1 cellular context compared by ENCODE assay signal in the genomic region with DNA sequence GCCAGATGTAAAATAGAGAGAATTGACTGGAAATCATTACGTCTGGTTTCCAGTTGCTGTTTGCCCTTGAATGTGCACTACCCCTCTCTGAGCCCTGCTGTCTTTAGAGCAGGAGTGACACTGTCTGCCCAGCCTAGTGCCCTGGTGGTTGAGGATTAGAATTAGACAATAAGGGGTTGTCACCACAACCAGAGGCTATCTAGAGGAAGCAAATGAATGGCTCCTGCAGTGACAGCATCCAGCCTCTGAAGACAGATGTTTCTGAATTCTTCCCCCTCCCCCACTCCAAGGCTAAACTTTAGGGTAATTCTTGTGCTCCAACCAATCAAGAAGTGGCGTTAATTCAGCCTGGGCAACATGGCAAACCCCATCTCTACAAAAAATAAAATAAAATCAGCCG.
TF ChIP-seq lines count a peak whose summit lies in the region.

No MANE protein-coding gene starts in this region.

TF ChIP-seq in GM23338, 12 proteins besides CTCF, POLR2A, EP300 and RAD21:
- TF ChIP-seq ZNF331 (CRISPR knock-in tag; IDR thresholded peaks at IDR 0.05; ENCODE audit: low read depth) = no peak
- no peak for TF ChIP-seq ZNF114 (CRISPR knock-in tag; IDR thresholded peaks at IDR 0.05)
- TF ChIP-seq, protein P1, sequence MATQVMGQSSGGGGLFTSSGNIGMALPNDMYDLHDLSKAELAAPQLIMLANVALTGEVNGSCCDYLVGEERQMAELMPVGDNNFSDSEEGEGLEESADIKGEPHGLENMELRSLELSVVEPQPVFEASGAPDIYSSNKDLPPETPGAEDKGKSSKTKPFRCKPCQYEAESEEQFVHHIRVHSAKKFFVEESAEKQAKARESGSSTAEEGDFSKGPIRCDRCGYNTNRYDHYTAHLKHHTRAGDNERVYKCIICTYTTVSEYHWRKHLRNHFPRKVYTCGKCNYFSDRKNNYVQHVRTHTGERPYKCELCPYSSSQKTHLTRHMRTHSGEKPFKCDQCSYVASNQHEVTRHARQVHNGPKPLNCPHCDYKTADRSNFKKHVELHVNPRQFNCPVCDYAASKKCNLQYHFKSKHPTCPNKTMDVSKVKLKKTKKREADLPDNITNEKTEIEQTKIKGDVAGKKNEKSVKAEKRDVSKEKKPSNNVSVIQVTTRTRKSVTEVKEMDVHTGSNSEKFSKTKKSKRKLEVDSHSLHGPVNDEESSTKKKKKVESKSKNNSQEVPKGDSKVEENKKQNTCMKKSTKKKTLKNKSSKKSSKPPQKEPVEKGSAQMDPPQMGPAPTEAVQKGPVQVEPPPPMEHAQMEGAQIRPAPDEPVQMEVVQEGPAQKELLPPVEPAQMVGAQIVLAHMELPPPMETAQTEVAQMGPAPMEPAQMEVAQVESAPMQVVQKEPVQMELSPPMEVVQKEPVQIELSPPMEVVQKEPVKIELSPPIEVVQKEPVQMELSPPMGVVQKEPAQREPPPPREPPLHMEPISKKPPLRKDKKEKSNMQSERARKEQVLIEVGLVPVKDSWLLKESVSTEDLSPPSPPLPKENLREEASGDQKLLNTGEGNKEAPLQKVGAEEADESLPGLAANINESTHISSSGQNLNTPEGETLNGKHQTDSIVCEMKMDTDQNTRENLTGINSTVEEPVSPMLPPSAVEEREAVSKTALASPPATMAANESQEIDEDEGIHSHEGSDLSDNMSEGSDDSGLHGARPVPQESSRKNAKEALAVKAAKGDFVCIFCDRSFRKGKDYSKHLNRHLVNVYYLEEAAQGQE (IDR thresholded peaks at IDR 0.05; ENCODE audit: unreplicated experiment) = no peak
- TF ChIP-seq, protein P2, sequence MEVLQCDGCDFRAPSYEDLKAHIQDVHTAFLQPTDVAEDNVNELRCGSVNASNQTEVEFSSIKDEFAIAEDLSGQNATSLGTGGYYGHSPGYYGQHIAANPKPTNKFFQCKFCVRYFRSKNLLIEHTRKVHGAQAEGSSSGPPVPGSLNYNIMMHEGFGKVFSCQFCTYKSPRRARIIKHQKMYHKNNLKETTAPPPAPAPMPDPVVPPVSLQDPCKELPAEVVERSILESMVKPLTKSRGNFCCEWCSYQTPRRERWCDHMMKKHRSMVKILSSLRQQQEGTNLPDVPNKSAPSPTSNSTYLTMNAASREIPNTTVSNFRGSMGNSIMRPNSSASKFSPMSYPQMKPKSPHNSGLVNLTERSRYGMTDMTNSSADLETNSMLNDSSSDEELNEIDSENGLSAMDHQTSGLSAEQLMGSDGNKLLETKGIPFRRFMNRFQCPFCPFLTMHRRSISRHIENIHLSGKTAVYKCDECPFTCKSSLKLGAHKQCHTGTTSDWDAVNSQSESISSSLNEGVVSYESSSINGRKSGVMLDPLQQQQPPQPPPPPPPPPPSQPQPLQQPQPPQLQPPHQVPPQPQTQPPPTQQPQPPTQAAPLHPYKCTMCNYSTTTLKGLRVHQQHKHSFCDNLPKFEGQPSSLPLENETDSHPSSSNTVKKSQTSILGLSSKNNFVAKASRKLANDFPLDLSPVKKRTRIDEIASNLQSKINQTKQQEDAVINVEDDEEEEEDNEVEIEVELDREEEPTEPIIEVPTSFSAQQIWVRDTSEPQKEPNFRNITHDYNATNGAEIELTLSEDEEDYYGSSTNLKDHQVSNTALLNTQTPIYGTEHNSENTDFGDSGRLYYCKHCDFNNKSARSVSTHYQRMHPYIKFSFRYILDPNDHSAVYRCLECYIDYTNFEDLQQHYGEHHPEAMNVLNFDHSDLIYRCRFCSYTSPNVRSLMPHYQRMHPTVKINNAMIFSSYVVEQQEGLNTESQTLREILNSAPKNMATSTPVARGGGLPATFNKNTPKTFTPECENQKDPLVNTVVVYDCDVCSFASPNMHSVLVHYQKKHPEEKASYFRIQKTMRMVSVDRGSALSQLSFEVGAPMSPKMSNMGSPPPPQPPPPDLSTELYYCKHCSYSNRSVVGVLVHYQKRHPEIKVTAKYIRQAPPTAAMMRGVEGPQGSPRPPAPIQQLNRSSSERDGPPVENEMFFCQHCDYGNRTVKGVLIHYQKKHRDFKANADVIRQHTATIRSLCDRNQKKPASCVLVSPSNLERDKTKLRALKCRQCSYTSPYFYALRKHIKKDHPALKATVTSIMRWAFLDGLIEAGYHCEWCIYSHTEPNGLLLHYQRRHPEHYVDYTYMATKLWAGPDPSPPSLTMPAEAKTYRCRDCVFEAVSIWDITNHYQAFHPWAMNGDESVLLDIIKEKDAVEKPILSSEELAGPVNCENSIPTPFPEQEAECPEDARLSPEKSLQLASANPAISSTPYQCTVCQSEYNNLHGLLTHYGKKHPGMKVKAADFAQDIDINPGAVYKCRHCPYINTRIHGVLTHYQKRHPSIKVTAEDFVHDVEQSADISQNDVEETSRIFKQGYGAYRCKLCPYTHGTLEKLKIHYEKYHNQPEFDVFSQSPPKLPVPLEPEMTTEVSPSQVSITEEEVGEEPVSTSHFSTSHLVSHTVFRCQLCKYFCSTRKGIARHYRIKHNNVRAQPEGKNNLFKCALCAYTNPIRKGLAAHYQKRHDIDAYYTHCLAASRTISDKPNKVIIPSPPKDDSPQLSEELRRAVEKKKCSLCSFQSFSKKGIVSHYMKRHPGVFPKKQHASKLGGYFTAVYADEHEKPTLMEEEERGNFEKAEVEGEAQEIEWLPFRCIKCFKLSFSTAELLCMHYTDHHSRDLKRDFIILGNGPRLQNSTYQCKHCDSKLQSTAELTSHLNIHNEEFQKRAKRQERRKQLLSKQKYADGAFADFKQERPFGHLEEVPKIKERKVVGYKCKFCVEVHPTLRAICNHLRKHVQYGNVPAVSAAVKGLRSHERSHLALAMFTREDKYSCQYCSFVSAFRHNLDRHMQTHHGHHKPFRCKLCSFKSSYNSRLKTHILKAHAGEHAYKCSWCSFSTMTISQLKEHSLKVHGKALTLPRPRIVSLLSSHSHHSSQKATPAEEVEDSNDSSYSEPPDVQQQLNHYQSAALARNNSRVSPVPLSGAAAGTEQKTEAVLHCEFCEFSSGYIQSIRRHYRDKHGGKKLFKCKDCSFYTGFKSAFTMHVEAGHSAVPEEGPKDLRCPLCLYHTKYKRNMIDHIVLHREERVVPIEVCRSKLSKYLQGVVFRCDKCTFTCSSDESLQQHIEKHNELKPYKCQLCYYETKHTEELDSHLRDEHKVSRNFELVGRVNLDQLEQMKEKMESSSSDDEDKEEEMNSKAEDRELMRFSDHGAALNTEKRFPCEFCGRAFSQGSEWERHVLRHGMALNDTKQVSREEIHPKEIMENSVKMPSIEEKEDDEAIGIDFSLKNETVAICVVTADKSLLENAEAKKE (CRISPR knock-in tag; IDR thresholded peaks at IDR 0.05) = no peak
- no peak for TF ChIP-seq JUNB (IDR thresholded peaks at IDR 0.05; ENCODE audit: unreplicated experiment)
- TF ChIP-seq POLR2AphosphoS5 (IDR thresholded peaks at IDR 0.05; ENCODE audit: low read depth) = no peak
- TF ChIP-seq STAT1 (IDR thresholded peaks at IDR 0.05; ENCODE audit: unreplicated experiment) = no peak
- no peak for TF ChIP-seq EZH2 (IDR thresholded peaks at IDR 0.05; ENCODE audit: low read depth, unreplicated experiment)
- no peak for TF ChIP-seq EZH2phosphoT487 (IDR thresholded peaks at IDR 0.05; ENCODE audit: unreplicated experiment)
- TF ChIP-seq CREB1 (CRISPR knock-in tag; IDR thresholded peaks at IDR 0.05; ENCODE audit: low read depth) = no peak
- TF ChIP-seq, protein P3, sequence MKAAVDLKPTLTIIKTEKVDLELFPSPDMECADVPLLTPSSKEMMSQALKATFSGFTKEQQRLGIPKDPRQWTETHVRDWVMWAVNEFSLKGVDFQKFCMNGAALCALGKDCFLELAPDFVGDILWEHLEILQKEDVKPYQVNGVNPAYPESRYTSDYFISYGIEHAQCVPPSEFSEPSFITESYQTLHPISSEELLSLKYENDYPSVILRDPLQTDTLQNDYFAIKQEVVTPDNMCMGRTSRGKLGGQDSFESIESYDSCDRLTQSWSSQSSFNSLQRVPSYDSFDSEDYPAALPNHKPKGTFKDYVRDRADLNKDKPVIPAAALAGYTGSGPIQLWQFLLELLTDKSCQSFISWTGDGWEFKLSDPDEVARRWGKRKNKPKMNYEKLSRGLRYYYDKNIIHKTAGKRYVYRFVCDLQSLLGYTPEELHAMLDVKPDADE (IDR thresholded peaks at IDR 0.05) = no peak
- no peak for TF ChIP-seq NANOG (IDR thresholded peaks at IDR 0.05; ENCODE audit: borderline replicate concordance)
